ENCODE assay signal across 8 cellular contexts in genomic region chr9:35111006-35111933, GRCh38. TPM values are rescaled to one million over a fixed set of nuclear protein-coding genes. Genes with fewer than 3 reads are reported as not detected.
A peak's percentile ranks its signal among the peaks of the same experiment; 100 is the strongest.
DNase-seq lines count a peak whose midpoint lies in the region; ATAC-seq, FAIRE-seq and TF ChIP-seq lines count a peak whose summit lies in the region.

No MANE protein-coding gene starts in this region.

- no peak overlapping the region for H4K8ac ChIP-seq in mesendoderm (ENCODE audit: low read depth, low read length)

- H3K27ac Mint-ChIP-seq in endodermal cell, result peak overlapping the region; percentile 84

- peak overlapping the region; percentile 87 for H3K4me2 ChIP-seq in mesendoderm (ENCODE audit: low read length)

- H3K27me3 ChIP-seq in endodermal cell (ENCODE audit: control insufficient read depth, insufficient read depth, low read length, poor library complexity, severe bottlenecking) (no peaks in the 10 kb centered on the region), mesendoderm (ENCODE audit: insufficient read depth, low read length, poor library complexity) (no peaks in the 10 kb centered on the region)

- no peak for FAIRE-seq in HTR-8/SVneo (lab: Jason Lieb, UNC)

- no peak overlapping the region for H3K23ac ChIP-seq in mesendoderm (ENCODE audit: low read length)

- H3K4me1 ChIP-seq in endodermal cell (ENCODE audit: control insufficient read depth, insufficient read depth, low read length), result peaks cover 12% of the 10 kb centered on the region
- peaks cover 9% of the 10 kb centered on the region for H3K4me1 ChIP-seq in mesendoderm (ENCODE audit: control insufficient read depth, low read depth, low read length)

- no peak overlapping the region for H2BK5ac ChIP-seq in mesendoderm (ENCODE audit: low read length)

- H3K4ac ChIP-seq in mesendoderm (ENCODE audit: low read depth, low read length), result no peak overlapping the region

- H3K79me2 ChIP-seq in mesendoderm (ENCODE audit: control insufficient read depth, insufficient read depth, low read length), result no peaks in the 10 kb centered on the region

- no peaks in the 10 kb centered on the region for H3K27me3 Mint-ChIP-seq in endodermal cell (ENCODE audit: insufficient read depth)

- H3K4me3 ChIP-seq in endodermal cell (ENCODE audit: low read length) (peak overlapping the region; percentile 84), mesendoderm (ENCODE audit: low read length) (peak overlapping the region; percentile 63)

- peaks cover 10% of the 10 kb centered on the region for H3K79me1 ChIP-seq in mesendoderm (ENCODE audit: low read length)

- H3K9me3 ChIP-seq in endodermal cell (ENCODE audit: control insufficient read depth, low read length), result no peaks in the 10 kb centered on the region

- peaks cover 19% of the 10 kb centered on the region for H3K36me3 ChIP-seq in endodermal cell (ENCODE audit: control insufficient read depth, insufficient read depth, low read length)
- H3K36me3 ChIP-seq in mesendoderm (ENCODE audit: control insufficient read depth, insufficient read depth, low read length), result no peaks in the 10 kb centered on the region

- 0 to 1% methylated on average over 14 to 57 of the region's 57 CpGs for WGBS in endodermal cell (ENCODE audit: insufficient coverage in 1 of 2, insufficient read length in 1 of 2), 2 experiments
- no CpG with 5 or more reads among the region's 57 CpGs for WGBS in mesendoderm (ENCODE audit: extremely low coverage, insufficient coverage, low lambda C conversion rate)

- H3K4me1 Mint-ChIP-seq in endodermal cell, result peaks cover 37% of the 10 kb centered on the region

- H3K4me3 Mint-ChIP-seq in endodermal cell, result peak overlapping the region; percentile 75

- no peak overlapping the region for H2BK120ac ChIP-seq in mesendoderm (ENCODE audit: low read depth, low read length)

- peak overlapping the region; percentile 20 for H3K18ac ChIP-seq in mesendoderm (ENCODE audit: low read length)

- peak; percentile 69 for ATAC-seq in GM21381 (IDR thresholded peaks at IDR 0.05; ENCODE audit: unreplicated experiment)

- H4K5ac ChIP-seq in mesendoderm (ENCODE audit: low read length), result no peak overlapping the region

- no peak for TF ChIP-seq CTCF in endodermal cell (conservative IDR thresholded peaks at IDR 0.05)

- no peaks in the 10 kb centered on the region for H3K9me3 Mint-ChIP-seq in endodermal cell

- H2BK15ac ChIP-seq in mesendoderm (replicated peaks; ENCODE audit: low read depth), result no peak overlapping the region

- H2AK5ac ChIP-seq in mesendoderm (ENCODE audit: low read length), result no peak overlapping the region

- DNase-seq in CMK (ENCODE audit: low read depth) (peak; percentile 96), HTR-8/SVneo (ENCODE audit: insufficient read length, low spot score) (peak; percentile 80), NOMO-1 treated with DMSO at 0.1 percent for 48 hours (lab: John Stamatoyannopoulos, UW; ENCODE audit: unreplicated experiment) (peak; percentile 99), endodermal cell (peak; percentile 99), mesendoderm (peak; percentile 100)
- peak; percentile 93 for DNase-seq in activated CD8-positive, alpha-beta memory T cell treated with anti-CD3 and anti-CD28 coated beads, Interleukin-2, amount 50 U/mL, for 1 hour (ENCODE audit: extremely low read depth)
- peak; percentile 91 for DNase-seq in stimulated activated CD8-positive, alpha-beta memory T cell treated with anti-CD3 and anti-CD28 coated beads, Interleukin-12 subunit alpha, Interleukin-12 subunit beta, amount 100 ng/mL, for 4 hours (ENCODE audit: low read depth)

- peak overlapping the region; percentile 91 for H3K56ac ChIP-seq in mesendoderm (ENCODE audit: low read length)

- peak overlapping the region; percentile 66 for H3K9ac ChIP-seq in endodermal cell (ENCODE audit: extremely low read depth, low read length, poor library complexity, severe bottlenecking)
- H3K9ac ChIP-seq in mesendoderm (ENCODE audit: low read length), result peak overlapping the region; percentile 82

- H3K27ac ChIP-seq in endodermal cell (ENCODE audit: low read depth, low read length) (peak overlapping the region; percentile 21), mesendoderm (ENCODE audit: low read depth, low read length) (peak overlapping the region; percentile 59)

- H3K36me3 Mint-ChIP-seq in endodermal cell (ENCODE audit: low read depth), result peaks cover 15% of the 10 kb centered on the region

RNA-seq across cellular contexts. Expression of gene ATOSB, which starts 4.4 kb away (rescaled TPM):
- total RNA-seq in endodermal cell, result 10 to 100 TPM; 21.1 to 22.7 TPM
- 28.0 TPM for polyA plus RNA-seq in endodermal cell (2013, experiment 1 of 2)
- polyA plus RNA-seq in endodermal cell (2013, experiment 2 of 2), result 30.0 TPM
- polyA plus RNA-seq in mesendoderm (2013, experiment 1 of 2), result 6.3 TPM
- polyA plus RNA-seq in mesendoderm (2013, experiment 2 of 2), result 6.4 TPM

RNA-seq across cellular contexts. Expression of gene STOML2, which starts 8.3 kb away (rescaled TPM):
- total RNA-seq in endodermal cell, result 100 to 1,000 TPM; 158 to 201 TPM
- polyA plus RNA-seq in endodermal cell (2013, experiment 1 of 2), result 126 TPM
- polyA plus RNA-seq in endodermal cell (2013, experiment 2 of 2), result 118 TPM
- polyA plus RNA-seq in mesendoderm (2013, experiment 1 of 2), result 156 TPM
- polyA plus RNA-seq in mesendoderm (2013, experiment 2 of 2), result 157 TPM

RNA-seq across cellular contexts. Expression of gene PIGO, which starts 14.9 kb away (rescaled TPM):
- 10 to 100 TPM; 29.6 to 34.9 TPM for total RNA-seq in endodermal cell
- polyA plus RNA-seq in endodermal cell (2013, experiment 1 of 2), result 21.1 TPM
- polyA plus RNA-seq in endodermal cell (2013, experiment 2 of 2), result 21.6 TPM
- polyA plus RNA-seq in mesendoderm (2013, experiment 1 of 2), result 10.3 TPM
- polyA plus RNA-seq in mesendoderm (2013, experiment 2 of 2), result 10.0 TPM

RNA-seq across cellular contexts. Expression of gene FANCG, which starts 31.5 kb away (rescaled TPM):
- total RNA-seq in endodermal cell, result 100 to 1,000 TPM in 1 of 2 donors, 10 to 100 TPM in 1; 94.7 to 112 TPM
- polyA plus RNA-seq in endodermal cell (2013, experiment 1 of 2), result 63.6 TPM
- 51.9 TPM for polyA plus RNA-seq in endodermal cell (2013, experiment 2 of 2)
- polyA plus RNA-seq in mesendoderm (2013, experiment 1 of 2), result 49.3 TPM
- 50.2 TPM for polyA plus RNA-seq in mesendoderm (2013, experiment 2 of 2)

RNA-seq across cellular contexts. Expression of gene VCP, which starts 38.8 kb away (rescaled TPM):
- total RNA-seq in endodermal cell, result 100 to 1,000 TPM; 497 to 510 TPM
- polyA plus RNA-seq in endodermal cell (2013, experiment 1 of 2), result 225 TPM
- 232 TPM for polyA plus RNA-seq in endodermal cell (2013, experiment 2 of 2)
- 163 TPM for polyA plus RNA-seq in mesendoderm (2013, experiment 1 of 2)
- 162 TPM for polyA plus RNA-seq in mesendoderm (2013, experiment 2 of 2)

Comparison
In these comparisons a context has a peak if more than half of its experiments do, and no peak if none do; other contexts are left out.
1. Peak in every context shown above with its lines: DNase-seq, ATAC-seq, H3K4me3 ChIP-seq and H3K27ac ChIP-seq.